In the genomic region with DNA sequence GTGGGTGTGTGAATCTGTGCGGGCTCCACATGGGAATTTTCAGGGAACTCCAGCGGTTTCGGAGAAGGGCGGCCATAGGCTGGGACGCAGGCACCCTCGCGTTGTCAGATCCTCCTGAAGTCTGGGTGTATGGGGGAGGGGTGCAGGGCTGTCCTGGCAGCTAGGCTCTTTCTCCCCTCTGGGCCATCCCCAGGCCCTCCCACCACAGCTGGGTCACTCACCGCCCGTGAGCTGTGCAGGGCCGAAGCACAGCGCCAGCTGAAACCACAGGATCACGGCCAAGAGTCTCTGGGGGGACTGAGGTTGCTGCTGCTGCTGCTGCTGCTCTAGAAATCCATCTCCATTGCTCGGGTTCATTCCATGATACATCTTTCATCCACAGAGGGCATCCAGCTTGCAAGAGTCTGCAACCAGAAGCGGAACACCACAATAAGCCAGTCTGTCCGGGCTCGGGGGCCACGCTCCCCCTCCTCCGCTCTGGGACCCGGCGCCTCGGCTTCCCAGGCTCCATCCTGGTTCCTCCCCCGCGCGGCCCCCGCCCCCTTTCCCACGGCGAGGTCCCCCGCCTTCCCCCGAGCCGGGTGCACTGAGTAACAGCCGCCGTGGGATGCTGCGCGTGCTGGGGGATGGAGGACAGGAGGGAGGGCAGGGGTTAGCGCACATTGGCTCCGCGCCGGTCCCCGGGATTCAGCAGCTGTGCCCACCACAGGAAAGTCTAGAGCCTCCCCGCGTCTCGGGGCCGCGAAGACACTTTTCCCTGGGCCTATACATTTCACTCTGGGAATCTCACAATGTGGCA, we compare ENCODE assay signal across 8 cellular contexts. TPM values are rescaled to one million over a fixed set of nuclear protein-coding genes. Genes with fewer than 3 reads are reported as not detected.
DNase-seq lines count a peak whose midpoint lies in the region; ATAC-seq, FAIRE-seq and TF ChIP-seq lines count a peak whose summit lies in the region.

No MANE protein-coding gene starts in this region.

- H3K4me3 ChIP-seq in H1 (ENCODE audit: extremely low read depth in 1 of 4, insufficient read depth in 2 of 4, low read depth in 3 of 4, low read length in 4 of 4): peak overlapping the region; percentile 46 to 96 (median 82)
- peak overlapping the region; percentile 56 for H3K4me3 ChIP-seq in mucosa of stomach (ENCODE audit: low read length)
- peak overlapping the region; percentile 63 for H3K4me3 ChIP-seq in thymus (ENCODE audit: low read length)

- no peak; a peak in 1 of 4 replicates for TF ChIP-seq RAD21 in H1 (IDR thresholded peaks at IDR 0.05 in 1 of 2, conservative IDR thresholded peaks at IDR 0.05 in 1 of 2; ENCODE audit: low read depth in 2 of 2, low read length in 2 of 2)

- H3K4ac ChIP-seq in H1 (replicated peaks; ENCODE audit: insufficient read length, low read depth, low read length): no peak overlapping the region

- CTCF ChIA-PET in H1 (lab: Charles Lee; ENCODE audit: partially characterized antibody): interaction anchor here (0.7 to 6.0 kb wide), 7 partner anchors 12 to 322 kb away, joined by 3 to 45 read pairs (median 4); no protein-coding TSS in a partner anchor

- 1% methylated on average over 28 of the region's 44 CpGs; no CpG with 5 or more reads in 1 of the 2 experiments for WGBS in H1 (ENCODE audit: extremely low coverage in 1 of 2, insufficient coverage in 1 of 2, insufficient read length in 1 of 2, insufficient replicate concordance in 2 of 2, low coverage in 1 of 2, low lambda C conversion rate in 2 of 2, missing lambda C conversion rate in 1 of 2), 2 experiments
- WGBS in thymus: 2% methylated on average over 44 of the region's 44 CpGs

- no peak overlapping the region for H2AK5ac ChIP-seq in H1 (ENCODE audit: low read depth, low read length)

- peaks cover 2 to 11% (median 4%) of the 10 kb centered on the region in 4 experiments; a peak in 5 of 7 replicates for H3K4me1 ChIP-seq in H1 (replicated peaks in 1 of 4; ENCODE audit: control insufficient read depth in 3 of 4, insufficient read depth in 4 of 4, low read length in 3 of 4)
- peaks cover 8% of the 10 kb centered on the region for H3K4me1 ChIP-seq in mucosa of stomach (ENCODE audit: control insufficient read depth, insufficient read depth, low read length)
- H3K4me1 ChIP-seq in thymus (ENCODE audit: control insufficient read depth, insufficient read depth, low read length): peaks cover 9% of the 10 kb centered on the region

- H2BK12ac ChIP-seq in H1 (ENCODE audit: low read depth, low read length): no peak overlapping the region

- FAIRE-seq in H1 (lab: Jason Lieb, UNC): no peak

- H3K36me3 ChIP-seq in H1 (ENCODE audit: control insufficient read depth in 2 of 4, insufficient read depth in 4 of 4, low read length in 3 of 4) (no peaks in the 10 kb centered on the region), mucosa of stomach (ENCODE audit: control insufficient read depth, insufficient read depth, low read length) (no peaks in the 10 kb centered on the region), thymus (ENCODE audit: control insufficient read depth, insufficient read depth) (no peaks in the 10 kb centered on the region)

- ATAC-seq in GM21367 (IDR thresholded peaks at IDR 0.05; ENCODE audit: unreplicated experiment) (no peak), HG03108 (IDR thresholded peaks at IDR 0.05; ENCODE audit: unreplicated experiment) (no peak)

- H2AFZ ChIP-seq in H1 (ENCODE audit: low read length): peak overlapping the region; percentile 89

- H4K91ac ChIP-seq in H1 (replicated peaks; ENCODE audit: insufficient read length, low read length): no peak overlapping the region

- peak; percentile 34 for DNase-seq in AG20443 (ENCODE audit: low spot score)
- peak; percentile 28 for DNase-seq in HuH-7.5 (ENCODE audit: low spot score)
- peak; percentile 6 to 11 for DNase-seq in activated CD4-positive, alpha-beta T cell treated with anti-CD3 and anti-CD28 coated beads, Interleukin-2, amount 50 U/mL, for 24 hours (ENCODE audit: low read depth in 1 of 2, low spot score in 1 of 2)
- peak in 1 of 2 experiments; percentile 76 for DNase-seq in H1 (ENCODE audit: low read depth in 1 of 2, low spot score in 2 of 2)

- peak overlapping the region; percentile 10 for H3K56ac ChIP-seq in H1 (replicated peaks; ENCODE audit: insufficient read length, low read depth, low read length)

- peak overlapping the region; percentile 0; the same call in 1 of the 2 replicates for H3K18ac ChIP-seq in H1 (ENCODE audit: extremely low read depth, low read length)

- H3K27me3 ChIP-seq in H1 (replicated peaks in 1 of 4; ENCODE audit: control insufficient read depth in 3 of 4, extremely low read depth in 1 of 4, insufficient read depth in 3 of 4, low read length in 3 of 4): peaks cover 7 to 34% (median 22%) of the 10 kb centered on the region in 4 experiments
- H3K27me3 ChIP-seq in mucosa of stomach (ENCODE audit: control insufficient read depth, insufficient read depth, low read length): peaks cover 23% of the 10 kb centered on the region
- peaks cover 41% of the 10 kb centered on the region for H3K27me3 ChIP-seq in thymus (ENCODE audit: control insufficient read depth, insufficient read depth)

- H4K20me1 ChIP-seq in H1 (replicated peaks in 1 of 2; ENCODE audit: control insufficient read depth in 1 of 2, insufficient read depth in 2 of 2, low read length in 2 of 2): no peaks in the 10 kb centered on the region

- no peaks in the 10 kb centered on the region for H3K79me2 ChIP-seq in H1 (ENCODE audit: control insufficient read depth in 1 of 2, insufficient read depth in 2 of 2, low read length in 2 of 2)

- H3K4me2 ChIP-seq in H1 (ENCODE audit: insufficient read depth in 1 of 2, low read depth in 2 of 2, low read length in 2 of 2): peak overlapping the region; percentile 85 to 98

- H3K27ac ChIP-seq in H1 (ENCODE audit: low read depth, low read length): no peak overlapping the region
- peak overlapping the region; percentile 18 for H3K27ac ChIP-seq in thymus (ENCODE audit: low read depth)

- no peak overlapping the region for H2BK5ac ChIP-seq in H1 (ENCODE audit: low read depth, low read length)

- H2BK120ac ChIP-seq in H1 (replicated peaks; ENCODE audit: low read depth, low read length): no peak overlapping the region

- POLR2A ChIA-PET in H1 (lab: Charles Lee; ENCODE audit: partially characterized antibody): interaction anchor here (1.0 to 2.0 kb wide), 4 partner anchors 11 to 230 kb away, joined by 3 to 6 read pairs (median 4); no protein-coding TSS in a partner anchor

- no peak for TF ChIP-seq POLR2A in H1 (IDR thresholded peaks at IDR 0.05; ENCODE audit: control extremely low read depth in 1 of 2, low read depth in 2 of 2, low read length in 2 of 2)

- H2BK15ac ChIP-seq in H1 (ENCODE audit: low read length): no peak overlapping the region; the same call in 1 of the 2 replicates

- no peak overlapping the region for H2BK20ac ChIP-seq in H1 (ENCODE audit: low read length)

- H3K23me2 ChIP-seq in H1 (ENCODE audit: low read depth, low read length): peaks cover 14% of the 10 kb centered on the region; the same call in 1 of the 2 replicates

- no peak for TF ChIP-seq CTCF in H1 (IDR thresholded peaks at IDR 0.05; ENCODE audit: control extremely low read depth in 1 of 3, insufficient read depth in 1 of 3, low read depth in 1 of 3, low read length in 3 of 3)

- TF ChIP-seq EP300 in H1 (IDR thresholded peaks at IDR 0.05; ENCODE audit: borderline replicate concordance in 1 of 2, low read depth in 2 of 2, low read length in 2 of 2): no peak

- no peaks in the 10 kb centered on the region for H3K9me3 ChIP-seq in H1 (ENCODE audit: insufficient read depth in 2 of 2, low read depth in 1 of 2, low read length in 1 of 2)
- no peaks in the 10 kb centered on the region for H3K9me3 ChIP-seq in mucosa of stomach (ENCODE audit: control insufficient read depth, low read length)
- H3K9me3 ChIP-seq in thymus (ENCODE audit: control insufficient read depth): no peaks in the 10 kb centered on the region

- no peak overlapping the region for H4K5ac ChIP-seq in H1 (ENCODE audit: insufficient read length, low read depth, low read length)

- H3K79me1 ChIP-seq in H1 (ENCODE audit: low read depth, low read length): no peaks in the 10 kb centered on the region

- H3K14ac ChIP-seq in H1 (ENCODE audit: insufficient read length): no peak overlapping the region

- no peak overlapping the region for H3K23ac ChIP-seq in H1 (ENCODE audit: insufficient read length)

- H3K9ac ChIP-seq in H1 (replicated peaks in 1 of 4; ENCODE audit: extremely low read depth in 1 of 4, low read depth in 3 of 4, low read length in 3 of 4): no peak overlapping the region; a peak in 1 of 7 replicates
- H3K9ac ChIP-seq in mucosa of stomach (ENCODE audit: low read length): peak overlapping the region; percentile 50

- H4K8ac ChIP-seq in H1 (ENCODE audit: extremely low read depth, insufficient read depth, low read length): no peak overlapping the region

TF ChIP-seq in H1, 55 proteins besides CTCF, POLR2A, EP300 and RAD21 (continues in another document):
- TF ChIP-seq SP2 (IDR thresholded peaks at IDR 0.05; ENCODE audit: low read length) (no peak), BACH1 (IDR thresholded peaks at IDR 0.05; ENCODE audit: low read length) (no peak), KDM4A (IDR thresholded peaks at IDR 0.05; ENCODE audit: low read depth, low read length, severe bottlenecking) (peak; percentile 18), POLR2AphosphoS5 (IDR thresholded peaks at IDR 0.05; ENCODE audit: low read depth, low read length) (no peak), KDM5A (IDR thresholded peaks at IDR 0.05; ENCODE audit: low read length) (no peak)

RNA-seq across cellular contexts. Expression of gene SUSD4, which starts 0.7 kb away (rescaled TPM):
- total RNA-seq in H1 (2021; fragmentation: NEBNext Ultra II Directional; extraction: Animal tissue kit (Norgen Biotek cat#: 25700)): 3.2 and 3.9 TPM in 2 replicates
- 5.2 and 6.6 TPM in 2 replicates for polyA plus RNA-seq in H1 (2011; rRNA removed)
- 6.2 TPM for polyA plus RNA-seq in H1 (2011; cell fraction: cytosol; rRNA removed)
- polyA plus RNA-seq in H1 (2011; cell fraction: nucleus; rRNA removed): 23.0 TPM
- polyA plus RNA-seq in H1 (2012, experiment 1 of 2): 2.3 to 3.2 TPM (median 2.6 TPM) in 4 replicates
- polyA plus RNA-seq in H1 (2012, experiment 2 of 2): 1.5 TPM
- 1.8 TPM for polyA plus RNA-seq in H1 (2013, experiment 1 of 2)
- polyA plus RNA-seq in H1 (2013, experiment 2 of 2): 1.8 TPM
- polyA minus RNA-seq in H1 (2011; rRNA and poly(A)+ RNA removed): 5.1 and 7.6 TPM in 2 replicates
- polyA minus RNA-seq in H1 (2011; cell fraction: cytosol; rRNA and poly(A)+ RNA removed): 2.3 TPM
- 10.9 TPM for polyA minus RNA-seq in H1 (2011; cell fraction: nucleus; rRNA and poly(A)+ RNA removed)
- polyA plus RNA-seq in thymus: 5.2 TPM

RNA-seq across cellular contexts. Expression of gene CCDC185, which starts 30.0 kb away (rescaled TPM):
- not detected in 2 replicates for total RNA-seq in H1 (2021; fragmentation: NEBNext Ultra II Directional; extraction: Animal tissue kit (Norgen Biotek cat#: 25700))
- polyA plus RNA-seq in H1 (2011; rRNA removed): 0.06 TPM in 1 of 2 replicates, not detected in the other
- 0.03 TPM for polyA plus RNA-seq in H1 (2011; cell fraction: cytosol; rRNA removed)
- polyA plus RNA-seq in H1 (2011; cell fraction: nucleus; rRNA removed): not detected
- polyA plus RNA-seq in H1 (2012, experiment 1 of 2): not detected in 4 replicates
- not detected for polyA plus RNA-seq in H1 (2012, experiment 2 of 2)
- polyA plus RNA-seq in H1 (2013, experiment 1 of 2): 0.02 TPM
- not detected for polyA plus RNA-seq in H1 (2013, experiment 2 of 2)
- polyA minus RNA-seq in H1 (2011; rRNA and poly(A)+ RNA removed): 0.12 TPM in 1 of 2 replicates, not detected in the other
- polyA minus RNA-seq in H1 (2011; cell fraction: cytosol; rRNA and poly(A)+ RNA removed): not detected
- not detected for polyA minus RNA-seq in H1 (2011; cell fraction: nucleus; rRNA and poly(A)+ RNA removed)
- not detected for polyA plus RNA-seq in thymus
